In genomic region chr19:5832049-5832448, GRCh38 we compare ENCODE assay signal across 21 cellular contexts. TPM values are rescaled to one million over a fixed set of nuclear protein-coding genes. Genes with fewer than 3 reads are reported as not detected.
"Had no signal": no experiment of that assay in that cellular context is flagged by ENCODE, and none has a peak within 500 bp of the region (broad histone marks: within the 10 kb centered on the region; RNA-seq: fewer than 3 reads in every experiment).

No MANE protein-coding gene starts in this region.

- H3K9me3 Mint-ChIP-seq: activated CD4-positive, alpha-beta memory T cell treated with anti-CD3 and anti-CD28 coated beads, Interleukin-2, amount 10 ng/mL, durations not matched to agents 7 days and 5 days; activated naive CD4-positive, alpha-beta T cell treated with anti-CD3 and anti-CD28 coated beads, Interleukin-2, amount 10 ng/mL, durations not matched to agents 7 days and 5 days; activated naive CD8-positive, alpha-beta T cell treated with anti-CD3 and anti-CD28 coated beads, Interleukin-2, amount 50 U/mL, for 24 hours; activated T-cell treated with anti-CD3 and anti-CD28 coated beads, Interleukin-2, amount 50 U/mL, for 24 hours; mesothelial cell of epicardium; natural killer cell treated with Interleukin-12 subunit alpha and Interleukin-12 subunit beta and Interleukin-15 and Interleukin-18, amount 100 ng/mL, for 72 hours; stimulated activated naive CD8-positive, alpha-beta T cell treated with anti-CD3 and anti-CD28 coated beads, Interleukin-15, amount 100 ng/mL, for 72 hours; T-cell had no signal

- H3K4me3 Mint-ChIP-seq: activated CD4-positive, alpha-beta memory T cell treated with anti-CD3 and anti-CD28 coated beads, Interleukin-2, amount 10 ng/mL, durations not matched to agents 7 days and 5 days; activated naive CD4-positive, alpha-beta T cell treated with anti-CD3 and anti-CD28 coated beads, Interleukin-2, amount 10 ng/mL, durations not matched to agents 7 days and 5 days; activated naive CD8-positive, alpha-beta T cell treated with anti-CD3 and anti-CD28 coated beads, Interleukin-2, amount 50 U/mL, for 24 hours; activated T-cell treated with anti-CD3 and anti-CD28 coated beads, Interleukin-2, amount 50 U/mL, for 24 hours; brain; mesothelial cell of epicardium; natural killer cell treated with Interleukin-12 subunit alpha and Interleukin-12 subunit beta and Interleukin-15 and Interleukin-18, amount 100 ng/mL, for 72 hours; stimulated activated naive CD8-positive, alpha-beta T cell treated with anti-CD3 and anti-CD28 coated beads, Interleukin-15, amount 100 ng/mL, for 72 hours; T-cell had no signal

- H3K36me3 Mint-ChIP-seq: brain; mesothelial cell of epicardium; natural killer cell treated with Interleukin-12 subunit alpha and Interleukin-12 subunit beta and Interleukin-15 and Interleukin-18, amount 100 ng/mL, for 72 hours; T-cell had no signal

- H3K27ac Mint-ChIP-seq: activated CD4-positive, alpha-beta memory T cell treated with anti-CD3 and anti-CD28 coated beads, Interleukin-2, amount 10 ng/mL, durations not matched to agents 7 days and 5 days; activated naive CD4-positive, alpha-beta T cell treated with anti-CD3 and anti-CD28 coated beads, Interleukin-2, amount 10 ng/mL, durations not matched to agents 7 days and 5 days; activated naive CD8-positive, alpha-beta T cell treated with anti-CD3 and anti-CD28 coated beads, Interleukin-2, amount 50 U/mL, for 24 hours; activated T-cell treated with anti-CD3 and anti-CD28 coated beads, Interleukin-2, amount 50 U/mL, for 24 hours; brain; mesothelial cell of epicardium; natural killer cell treated with Interleukin-12 subunit alpha and Interleukin-12 subunit beta and Interleukin-15 and Interleukin-18, amount 100 ng/mL, for 72 hours; stimulated activated naive CD8-positive, alpha-beta T cell treated with anti-CD3 and anti-CD28 coated beads, Interleukin-15, amount 100 ng/mL, for 72 hours; T-cell had no signal

- DNase-seq: activated CD4-positive, alpha-beta memory T cell treated with anti-CD3 and anti-CD28 coated beads, Interleukin-2, amount 10 ng/mL, durations not matched to agents 7 days and 5 days; activated CD4-positive, alpha-beta T cell treated with anti-CD3 and anti-CD28 coated beads for 48 hours; activated CD4-positive, CD25-positive, alpha-beta regulatory T cell; activated naive CD4-positive, alpha-beta T cell treated with anti-CD3 and anti-CD28 coated beads, Interleukin-2, amount 10 ng/mL, durations not matched to agents 7 days and 5 days; activated naive CD8-positive, alpha-beta T cell treated with anti-CD3 and anti-CD28 coated beads, Interleukin-2, amount 50 U/mL, for 24 hours; activated T-cell treated with anti-CD3 and anti-CD28 coated beads, Interleukin-2, amount 50 U/mL, for 24 hours; anterior cingulate cortex; caudate nucleus; dorsolateral prefrontal cortex; foreskin fibroblast; hippocampal formation; islet precursor cell; occipital lobe; right cardiac atrium; stimulated activated naive CD8-positive, alpha-beta T cell treated with anti-CD3 and anti-CD28 coated beads, Interleukin-15, amount 100 ng/mL, for 72 hours; T-cell; upper lobe of left lung had no signal

- ATAC-seq: activated naive CD8-positive, alpha-beta T cell treated with anti-CD3 and anti-CD28 coated beads, Interleukin-2, amount 50 U/mL, for 24 hours; left lobe of liver; natural killer cell treated with Interleukin-12 subunit alpha and Interleukin-12 subunit beta and Interleukin-15 and Interleukin-18, amount 100 ng/mL, for 72 hours; right cardiac atrium; stimulated activated naive CD8-positive, alpha-beta T cell treated with anti-CD3 and anti-CD28 coated beads, Interleukin-15, amount 100 ng/mL, for 72 hours; T-cell had no signal

- H3K27me3 Mint-ChIP-seq: activated CD4-positive, alpha-beta memory T cell treated with anti-CD3 and anti-CD28 coated beads, Interleukin-2, amount 10 ng/mL, durations not matched to agents 7 days and 5 days; natural killer cell treated with Interleukin-12 subunit alpha and Interleukin-12 subunit beta and Interleukin-15 and Interleukin-18, amount 100 ng/mL, for 72 hours; stimulated activated naive CD8-positive, alpha-beta T cell treated with anti-CD3 and anti-CD28 coated beads, Interleukin-15, amount 100 ng/mL, for 72 hours had no signal

RNA-seq across cellular contexts. Expression of gene FUT6, which starts 7.5 kb away (rescaled TPM):
- polyA plus RNA-seq: right cardiac atrium had no signal

RNA-seq across cellular contexts. Expression of gene FUT3, which starts 19.2 kb away (rescaled TPM):
- polyA plus RNA-seq: right cardiac atrium had no signal

RNA-seq across cellular contexts. Expression of gene FUT5, which starts 38.3 kb away (rescaled TPM):
- polyA plus RNA-seq: right cardiac atrium had no signal
